Comparison of ENCODE assay signal across 8 cellular contexts in genomic region chr6:33213166-33213988, GRCh38. TPM values are rescaled to one million over a fixed set of nuclear protein-coding genes. Genes with fewer than 3 reads are reported as not detected.
DNase-seq lines count a peak whose midpoint lies in the region; ATAC-seq lines count a peak whose summit lies in the region.

No MANE protein-coding gene starts in this region.

- H3K36me3 Mint-ChIP-seq in activated T-cell treated with anti-CD3 and anti-CD28 coated beads, Interleukin-2, amount 50 U/mL, for 72 hours (ENCODE audit: insufficient read depth in 2 of 2): peaks cover 4 to 12% of the 10 kb centered on the region in 2 donors
- peaks cover 4 to 24% (median 12%) of the 10 kb centered on the region in 3 donors for H3K36me3 Mint-ChIP-seq in immature natural killer cell

- peak overlapping the region; percentile 81 to 88 for H3K4me3 Mint-ChIP-seq in activated T-cell treated with anti-CD3 and anti-CD28 coated beads, Interleukin-2, amount 50 U/mL, for 72 hours
- H3K4me3 Mint-ChIP-seq in immature natural killer cell: peak overlapping the region in 2 of 5 donors; percentile 28 to 46

- H3K27ac Mint-ChIP-seq in activated T-cell treated with anti-CD3 and anti-CD28 coated beads, Interleukin-2, amount 50 U/mL, for 72 hours: no peak overlapping the region
- H3K27ac Mint-ChIP-seq in immature natural killer cell: peak overlapping the region in 1 of 6 donors; percentile 58

- H3K27me3 Mint-ChIP-seq in activated T-cell treated with anti-CD3 and anti-CD28 coated beads, Interleukin-2, amount 50 U/mL, for 72 hours (ENCODE audit: low read depth): peaks cover 37% of the 10 kb centered on the region
- peaks cover 15 to 27% (median 19%) of the 10 kb centered on the region in 3 donors for H3K27me3 Mint-ChIP-seq in immature natural killer cell (ENCODE audit: low read depth in 3 of 3)

- H3K4me1 Mint-ChIP-seq in activated T-cell treated with anti-CD3 and anti-CD28 coated beads, Interleukin-2, amount 50 U/mL, for 72 hours (ENCODE audit: low read depth): peaks cover 52% of the 10 kb centered on the region
- H3K4me1 Mint-ChIP-seq in immature natural killer cell: peaks cover 29 to 33% of the 10 kb centered on the region in 2 donors

- peak; percentile 22 for DNase-seq in stimulated activated CD4-positive, alpha-beta T cell treated with anti-CD3 and anti-CD28 coated beads, Interleukin-4, amount 100 ng/mL, for 1 hour
- DNase-seq in stimulated activated CD4-positive, alpha-beta T cell treated with anti-CD3 and anti-CD28 coated beads, Interleukin-4, amount 100 ng/mL, for 4 hours: no peak
- DNase-seq in activated T-cell treated with anti-CD3 and anti-CD28 coated beads, Interleukin-2, amount 50 U/mL, for 72 hours: no peak
- peak; percentile 48 for DNase-seq in left cardiac atrium
- DNase-seq in sciatic nerve (ENCODE audit: low spot score): peak; percentile 70
- no peak for DNase-seq in NK-92 (lab: John Stamatoyannopoulos, UW; ENCODE audit: unreplicated experiment)
- DNase-seq in immature natural killer cell: no peak

- intact Hi-C loops in left cardiac atrium (cut with DNase I): loop anchor here in 1 of 2 donors (5.0 kb wide), 1 partner anchor 34 kb away; no protein-coding TSS in a partner anchor
- intact Hi-C loops in sciatic nerve (cut with DNase I): no loop called here

- ATAC-seq in activated T-cell treated with anti-CD3 and anti-CD28 coated beads, Interleukin-2, amount 50 U/mL, for 72 hours (replicated peaks in 1 of 2): peak; percentile 30 to 38
- peak; percentile 28 to 43 for ATAC-seq in left cardiac atrium
- peak; percentile 69 for ATAC-seq in sciatic nerve
- no peak for ATAC-seq in GM21360 (IDR thresholded peaks at IDR 0.05; ENCODE audit: unreplicated experiment)

- no peaks in the 10 kb centered on the region for H3K9me3 Mint-ChIP-seq in activated T-cell treated with anti-CD3 and anti-CD28 coated beads, Interleukin-2, amount 50 U/mL, for 72 hours
- no peaks in the 10 kb centered on the region for H3K9me3 Mint-ChIP-seq in immature natural killer cell

RNA-seq across cellular contexts. Expression of gene RING1, which starts 5.1 kb away (rescaled TPM):
- total RNA-seq in activated T-cell treated with anti-CD3 and anti-CD28 coated beads, Interleukin-2, amount 50 U/mL, for 72 hours: 10 to 100 TPM; 30.1 to 37.7 TPM
- 10 to 100 TPM; 29.7 to 30.0 TPM for total RNA-seq in left cardiac atrium
- 39.5 TPM for total RNA-seq in sciatic nerve
- 1 to 10 TPM; 5.5 to 9.5 (median 9.2) TPM for polyA plus RNA-seq in immature natural killer cell

RNA-seq across cellular contexts. Expression of gene HSD17B8, which starts 8.9 kb away (rescaled TPM):
- 10 to 100 TPM; 35.8 to 36.0 TPM for total RNA-seq in activated T-cell treated with anti-CD3 and anti-CD28 coated beads, Interleukin-2, amount 50 U/mL, for 72 hours
- total RNA-seq in left cardiac atrium: 10 to 100 TPM; 13.3 to 14.3 TPM
- total RNA-seq in sciatic nerve: 12.7 TPM
- polyA plus RNA-seq in immature natural killer cell: 10 to 100 TPM; 28.8 to 47.6 (median 34.3) TPM

RNA-seq across cellular contexts. Expression of gene SLC39A7, which starts 12.7 kb away (rescaled TPM):
- 10 to 100 TPM; 56.1 to 58.3 TPM for total RNA-seq in activated T-cell treated with anti-CD3 and anti-CD28 coated beads, Interleukin-2, amount 50 U/mL, for 72 hours
- total RNA-seq in left cardiac atrium: 100 to 1,000 TPM in 1 of 2 donors, 10 to 100 TPM in 1; 80.1 to 132 TPM
- total RNA-seq in sciatic nerve: 65.3 TPM
- 10 to 100 TPM; 27.4 to 67.5 (median 45.4) TPM for polyA plus RNA-seq in immature natural killer cell

RNA-seq across cellular contexts. Expression of gene RXRB, which starts 12.9 kb away (rescaled TPM):
- total RNA-seq in activated T-cell treated with anti-CD3 and anti-CD28 coated beads, Interleukin-2, amount 50 U/mL, for 72 hours: 10 to 100 TPM; 55.6 to 57.5 TPM
- total RNA-seq in left cardiac atrium: 10 to 100 TPM; 32.5 to 39.5 TPM
- total RNA-seq in sciatic nerve: 54.0 TPM
- 10 to 100 TPM in 1 of 3 donors, 1 to 10 TPM in 2; 6.0 to 11.8 (median 6.9) TPM for polyA plus RNA-seq in immature natural killer cell

RNA-seq across cellular contexts. Expression of gene COL11A2, which starts 21.1 kb away (rescaled TPM):
- 1 to 10 TPM; 2.5 to 3.2 TPM for total RNA-seq in activated T-cell treated with anti-CD3 and anti-CD28 coated beads, Interleukin-2, amount 50 U/mL, for 72 hours
- total RNA-seq in left cardiac atrium: 1 to 10 TPM in 1 of 2 donors, under 1 TPM in 1; 0.94 to 1.3 TPM
- 5.6 TPM for total RNA-seq in sciatic nerve
- under 1 TPM in 2 of 3 donors, not detected in 1; 0.33 to 0.67 TPM for polyA plus RNA-seq in immature natural killer cell

Comparison
In these comparisons a context has a peak if more than half of its experiments do, and no peak if none do; other contexts are left out.
1. DNase-seq: peak in stimulated activated CD4-positive, alpha-beta T cell treated with anti-CD3 and anti-CD28 coated beads, Interleukin-4, amount 100 ng/mL, for 1 hour (single experiment), left cardiac atrium (single experiment) and sciatic nerve (single experiment); none in stimulated activated CD4-positive, alpha-beta T cell treated with anti-CD3 and anti-CD28 coated beads, Interleukin-4, amount 100 ng/mL, for 4 hours (0 of 2), activated T-cell treated with anti-CD3 and anti-CD28 coated beads, Interleukin-2, amount 50 U/mL, for 72 hours (0 of 2), NK-92 (single experiment) and immature natural killer cell (0 of 3).